Comparison of ENCODE assay signal across 1 cellular context in the genomic region with DNA sequence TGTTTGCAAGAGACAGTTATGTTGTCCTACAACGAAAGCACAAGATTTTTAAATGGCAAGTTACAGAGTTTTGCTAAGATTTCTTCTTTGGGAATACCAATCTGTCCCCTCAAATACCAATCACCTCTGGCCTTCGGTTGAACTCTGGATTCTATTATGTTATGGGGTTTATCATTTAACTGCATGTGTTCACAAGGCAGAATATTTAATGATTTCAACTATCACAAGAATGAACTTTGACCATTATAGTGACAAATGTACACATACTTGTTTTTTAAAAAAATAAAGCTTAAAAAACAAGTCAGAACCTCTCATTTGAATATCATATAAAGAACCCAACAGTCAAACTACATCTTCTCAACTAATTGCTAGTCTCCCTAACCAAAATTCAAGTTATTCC.
TF ChIP-seq lines count a peak whose summit lies in the region.

No MANE protein-coding gene starts in this region.

TF ChIP-seq in liver, 16 proteins besides CTCF, POLR2A, EP300 and RAD21 (continued from another document):
- TF ChIP-seq, protein P1, sequence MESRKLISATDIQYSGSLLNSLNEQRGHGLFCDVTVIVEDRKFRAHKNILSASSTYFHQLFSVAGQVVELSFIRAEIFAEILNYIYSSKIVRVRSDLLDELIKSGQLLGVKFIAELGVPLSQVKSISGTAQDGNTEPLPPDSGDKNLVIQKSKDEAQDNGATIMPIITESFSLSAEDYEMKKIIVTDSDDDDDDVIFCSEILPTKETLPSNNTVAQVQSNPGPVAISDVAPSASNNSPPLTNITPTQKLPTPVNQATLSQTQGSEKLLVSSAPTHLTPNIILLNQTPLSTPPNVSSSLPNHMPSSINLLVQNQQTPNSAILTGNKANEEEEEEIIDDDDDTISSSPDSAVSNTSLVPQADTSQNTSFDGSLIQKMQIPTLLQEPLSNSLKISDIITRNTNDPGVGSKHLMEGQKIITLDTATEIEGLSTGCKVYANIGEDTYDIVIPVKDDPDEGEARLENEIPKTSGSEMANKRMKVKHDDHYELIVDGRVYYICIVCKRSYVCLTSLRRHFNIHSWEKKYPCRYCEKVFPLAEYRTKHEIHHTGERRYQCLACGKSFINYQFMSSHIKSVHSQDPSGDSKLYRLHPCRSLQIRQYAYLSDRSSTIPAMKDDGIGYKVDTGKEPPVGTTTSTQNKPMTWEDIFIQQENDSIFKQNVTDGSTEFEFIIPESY (IDR thresholded peaks at IDR 0.05), result no peak
TF ChIP-seq in liver: peak in this region for 2.
